18 cellular contexts compared by ENCODE assay signal in the genomic region with DNA sequence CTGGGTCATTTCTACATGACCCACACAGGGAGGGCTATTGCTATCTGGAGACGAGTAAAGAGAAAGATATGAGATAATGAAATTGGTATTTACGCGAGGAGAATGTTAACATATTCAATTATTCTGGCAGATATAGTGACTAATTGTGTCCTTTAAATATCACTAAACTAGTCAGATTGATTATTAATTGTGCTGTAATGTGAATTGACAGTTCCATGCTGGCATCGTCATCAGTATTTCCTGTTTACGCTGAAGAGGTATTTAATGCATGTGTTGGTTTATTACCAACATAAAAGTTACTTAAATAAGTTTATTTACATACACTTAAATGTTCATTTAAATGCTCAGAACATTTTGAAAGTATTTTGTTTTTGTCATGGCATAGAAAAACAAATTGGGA.
"Had no signal": no experiment of that assay in that cellular context is flagged by ENCODE, and none has a peak within 500 bp of the region (broad histone marks: within the 10 kb centered on the region; RNA-seq: fewer than 3 reads in every experiment).

No MANE protein-coding gene starts in this region.

- H3K4me3 Mint-ChIP-seq: activated CD4-positive, alpha-beta memory T cell treated with anti-CD3 and anti-CD28 coated beads, Interleukin-2, amount 10 ng/mL, durations not matched to agents 7 days and 5 days; activated CD8-positive, alpha-beta memory T cell treated with anti-CD3 and anti-CD28 coated beads, Interleukin-2, amount 10 ng/mL, durations not matched to agents 7 days and 5 days; activated naive CD8-positive, alpha-beta T cell; natural killer cell treated with Interleukin-12 subunit alpha and Interleukin-12 subunit beta and Interleukin-15 and Interleukin-18, amount 100 ng/mL, for 72 hours; T-helper 2 cell treated with Interferon-gamma antibody and Interleukin-4, amounts not matched to agents 5 μg/mL and 100 μg/mL, for 36 hours had no signal

- H3K27ac ChIP-seq: foreskin keratinocyte, tibial artery had no signal

- H3K36me3 ChIP-seq: tibial artery had no signal

- H3K27me3 ChIP-seq: dorsolateral prefrontal cortex, foreskin keratinocyte, tibial artery had no signal

- H3K27ac Mint-ChIP-seq: activated CD4-positive, alpha-beta memory T cell treated with anti-CD3 and anti-CD28 coated beads, Interleukin-2, amount 10 ng/mL, durations not matched to agents 7 days and 5 days; activated CD8-positive, alpha-beta memory T cell treated with anti-CD3 and anti-CD28 coated beads, Interleukin-2, amount 10 ng/mL, durations not matched to agents 7 days and 5 days; activated naive CD8-positive, alpha-beta T cell; natural killer cell treated with Interleukin-12 subunit alpha and Interleukin-12 subunit beta and Interleukin-15 and Interleukin-18, amount 100 ng/mL, for 72 hours; T-helper 2 cell treated with Interferon-gamma antibody and Interleukin-4, amounts not matched to agents 5 μg/mL and 100 μg/mL, for 36 hours had no signal

- H3K9me3 ChIP-seq: tibial artery had no signal

- H3K4me3 ChIP-seq: dorsolateral prefrontal cortex, lung, tibial artery had no signal

- H3K36me3 Mint-ChIP-seq: activated CD8-positive, alpha-beta memory T cell treated with anti-CD3 and anti-CD28 coated beads, Interleukin-2, amount 10 ng/mL, durations not matched to agents 7 days and 5 days; activated naive CD8-positive, alpha-beta T cell; natural killer cell treated with Interleukin-12 subunit alpha and Interleukin-12 subunit beta and Interleukin-15 and Interleukin-18, amount 100 ng/mL, for 72 hours had no signal

- H3K4me1 Mint-ChIP-seq: activated CD4-positive, alpha-beta memory T cell treated with anti-CD3 and anti-CD28 coated beads, Interleukin-2, amount 10 ng/mL, durations not matched to agents 7 days and 5 days; activated CD8-positive, alpha-beta memory T cell treated with anti-CD3 and anti-CD28 coated beads, Interleukin-2, amount 10 ng/mL, durations not matched to agents 7 days and 5 days had no signal

- ATAC-seq: activated CD8-positive, alpha-beta memory T cell treated with anti-CD3 and anti-CD28 coated beads, Interleukin-2, amount 10 ng/mL, durations not matched to agents 7 days and 5 days; foreskin keratinocyte; natural killer cell treated with Interleukin-12 subunit alpha and Interleukin-12 subunit beta and Interleukin-15 and Interleukin-18, amount 100 ng/mL, for 72 hours had no signal

- H3K9me3 Mint-ChIP-seq: activated CD4-positive, alpha-beta memory T cell treated with anti-CD3 and anti-CD28 coated beads, Interleukin-2, amount 10 ng/mL, durations not matched to agents 7 days and 5 days; natural killer cell treated with Interleukin-12 subunit alpha and Interleukin-12 subunit beta and Interleukin-15 and Interleukin-18, amount 100 ng/mL, for 72 hours; T-helper 2 cell treated with Interferon-gamma antibody and Interleukin-4, amounts not matched to agents 5 μg/mL and 100 μg/mL, for 36 hours had no signal

- DNase-seq: activated CD4-positive, alpha-beta memory T cell treated with anti-CD3 and anti-CD28 coated beads, Interleukin-2, amount 10 ng/mL, durations not matched to agents 7 days and 5 days; activated CD4-positive, alpha-beta T cell treated with anti-CD3 and anti-CD28 coated beads for 4 hours; activated CD8-positive, alpha-beta memory T cell treated with anti-CD3 and anti-CD28 coated beads, Interleukin-2, amount 10 ng/mL, durations not matched to agents 7 days and 5 days; dorsolateral prefrontal cortex; foreskin keratinocyte; hippocampal formation; islet precursor cell; nucleus accumbens; posterior cingulate gyrus; stimulated activated CD4-positive, alpha-beta T cell treated with anti-CD3 and anti-CD28 coated beads, Interleukin-12 subunit alpha, Interleukin-12 subunit beta, amount 100 ng/mL, for 4 hours; stimulated activated CD4-positive, alpha-beta T cell treated with anti-CD3 and anti-CD28 coated beads, Interleukin-1b, Interleukin-23, amount 100 ng/mL, for 48 hours; stimulated activated CD8-positive, alpha-beta memory T cell treated with anti-CD3 and anti-CD28 coated beads, Interleukin-4, amount 100 ng/mL, for 48 hours; stimulated activated naive CD4-positive, alpha-beta T cell treated with Interleukin-2 at 50 U/mL for 16 hours; tibial artery had no signal
